In genomic region chr6:118597636-118598035, GRCh38 we compare ENCODE assay signal across 20 cellular contexts. TPM values are rescaled to one million over a fixed set of nuclear protein-coding genes. Genes with fewer than 3 reads are reported as not detected.
A peak's percentile ranks its signal among the peaks of the same experiment; 100 is the strongest.
DNase-seq lines count a peak whose midpoint lies in the region; ATAC-seq and TF ChIP-seq lines count a peak whose summit lies in the region.
"Had no signal": no experiment of that assay in that cellular context is flagged by ENCODE, and none has a peak within 500 bp of the region (broad histone marks: within the 10 kb centered on the region; RNA-seq: fewer than 3 reads in every experiment).

No MANE protein-coding gene starts in this region.

- H3K36me3 ChIP-seq in cardiac muscle cell = no peaks in the 10 kb centered on the region
- H3K36me3 ChIP-seq in left ventricle myocardium inferior = no peaks in the 10 kb centered on the region
- H3K36me3 ChIP-seq in HUES48 (ENCODE audit: control insufficient read depth, insufficient read depth, low read length) = no peaks in the 10 kb centered on the region
- H3K36me3 ChIP-seq: Peyer's patch had no signal

- H3K27ac ChIP-seq in cardiac muscle cell (peak overlapping the region; percentile 33), left ventricle myocardium inferior (replicated peaks) (no peak overlapping the region), HUES48 (ENCODE audit: low read depth, low read length) (peak overlapping the region; percentile 31)
- H3K27ac ChIP-seq: Peyer's patch had no signal

- no peak for TF ChIP-seq CTCF in cardiac muscle cell (IDR thresholded peaks at IDR 0.05; ENCODE audit: low read depth, low read length)
- TF ChIP-seq CTCF in left ventricle myocardium inferior (IDR thresholded peaks at IDR 0.05; ENCODE audit: borderline replicate concordance) = no peak

- H3K4me1 Mint-ChIP-seq in activated CD8-positive, alpha-beta memory T cell treated with anti-CD3 and anti-CD28 coated beads, Interleukin-2, amount 10 ng/mL, durations not matched to agents 7 days and 5 days = no peaks in the 10 kb centered on the region

- no peak overlapping the region for H3K27ac Mint-ChIP-seq in activated CD8-positive, alpha-beta memory T cell treated with anti-CD3 and anti-CD28 coated beads, Interleukin-2, amount 10 ng/mL, durations not matched to agents 7 days and 5 days
- H3K27ac Mint-ChIP-seq: HFFc6 had no signal

- no peak for DNase-seq in cardiac muscle cell (ENCODE audit: low read depth in 1 of 2, low spot score in 1 of 2)
- no peak for DNase-seq in left ventricle myocardium inferior
- DNase-seq in astrocyte of the hippocampus (ENCODE audit: low read depth, low spot score) = peak; percentile 23
- no peak for DNase-seq in activated CD8-positive, alpha-beta memory T cell treated with anti-CD3 and anti-CD28 coated beads, Interleukin-2, amount 10 ng/mL, durations not matched to agents 7 days and 5 days
- DNase-seq in EL = no peak
- no peak for DNase-seq in AG08395 (ENCODE audit: low spot score)
- DNase-seq: CD4-positive, CD25-positive, alpha-beta regulatory T cell; COR-L47; DMS79; HFFc6; KBM-7; NCI-H1694; NCI-H2081; NCI-H2171 treated with DMSO at 0.1 percent for 48 hours; NCI-H524 treated with DMSO at 0.1 percent for 48 hours; Peyer's patch had no signal

- CTCF ChIA-PET in activated CD8-positive, alpha-beta memory T cell treated with anti-CD3 and anti-CD28 coated beads, Interleukin-2, amount 10 ng/mL, durations not matched to agents 7 days and 5 days (lab: Charles Lee) = interaction anchor here (1.7 kb wide), 1 partner anchor 18 kb away, joined by 9 read pairs; no protein-coding TSS in a partner anchor

- peaks cover 48% of the 10 kb centered on the region for H3K36me3 Mint-ChIP-seq in activated CD8-positive, alpha-beta memory T cell treated with anti-CD3 and anti-CD28 coated beads, Interleukin-2, amount 10 ng/mL, durations not matched to agents 7 days and 5 days

- H3K9ac ChIP-seq in HUES48 (ENCODE audit: low read depth, low read length) = no peak overlapping the region

- peaks cover 8% of the 10 kb centered on the region for H3K9me3 Mint-ChIP-seq in activated CD8-positive, alpha-beta memory T cell treated with anti-CD3 and anti-CD28 coated beads, Interleukin-2, amount 10 ng/mL, durations not matched to agents 7 days and 5 days (ENCODE audit: low read depth)
- H3K9me3 Mint-ChIP-seq: HFFc6 had no signal

- no peak overlapping the region for H3K4me3 Mint-ChIP-seq in activated CD8-positive, alpha-beta memory T cell treated with anti-CD3 and anti-CD28 coated beads, Interleukin-2, amount 10 ng/mL, durations not matched to agents 7 days and 5 days
- H3K4me3 Mint-ChIP-seq: CD4-positive, CD25-positive, alpha-beta regulatory T cell; HFFc6 had no signal

- H3K9me3 ChIP-seq in cardiac muscle cell (ENCODE audit: low read depth) = no peaks in the 10 kb centered on the region
- no peaks in the 10 kb centered on the region for H3K9me3 ChIP-seq in left ventricle myocardium inferior (replicated peaks)
- H3K9me3 ChIP-seq in HUES48 (ENCODE audit: control insufficient read depth, insufficient read depth, low read length) = no peaks in the 10 kb centered on the region
- H3K9me3 ChIP-seq: Peyer's patch had no signal

- ATAC-seq in activated CD8-positive, alpha-beta memory T cell treated with anti-CD3 and anti-CD28 coated beads, Interleukin-2, amount 10 ng/mL, durations not matched to agents 7 days and 5 days = no peak

- intact Hi-C loops in left ventricle myocardium inferior (cut with micrococcal nuclease) = no loop called here

- H3K27me3 ChIP-seq in cardiac muscle cell (no peaks in the 10 kb centered on the region), left ventricle myocardium inferior (ENCODE audit: low read depth) (no peaks in the 10 kb centered on the region), HUES48 (ENCODE audit: control insufficient read depth, insufficient read depth, low read length) (no peaks in the 10 kb centered on the region)
- H3K27me3 ChIP-seq: Peyer's patch had no signal

- H3K27me3 Mint-ChIP-seq in activated CD8-positive, alpha-beta memory T cell treated with anti-CD3 and anti-CD28 coated beads, Interleukin-2, amount 10 ng/mL, durations not matched to agents 7 days and 5 days = no peaks in the 10 kb centered on the region
- H3K27me3 Mint-ChIP-seq: CD4-positive, CD25-positive, alpha-beta regulatory T cell had no signal

- H3K4me1 ChIP-seq in cardiac muscle cell (ENCODE audit: low read depth) (peaks cover 4% of the 10 kb centered on the region), left ventricle myocardium inferior (peaks cover 29% of the 10 kb centered on the region), HUES48 (ENCODE audit: control insufficient read depth, insufficient read depth, low read length) (peaks cover 16% of the 10 kb centered on the region; the same call in 1 of the 2 replicates)
- H3K4me1 ChIP-seq: Peyer's patch had no signal

- H3K4me3 ChIP-seq in cardiac muscle cell = no peak overlapping the region
- H3K4me3 ChIP-seq in left ventricle myocardium inferior = no peak overlapping the region
- no peak overlapping the region for H3K4me3 ChIP-seq in HUES48 (ENCODE audit: low read depth, low read length)
- H3K4me3 ChIP-seq: Peyer's patch had no signal

RNA-seq across cellular contexts. Expression of gene PLN, which starts 49.5 kb away (rescaled TPM):
- total RNA-seq in cardiac muscle cell = 187 and 230 TPM in 2 replicates
- 502 and 603 TPM in 2 replicates for polyA plus RNA-seq in cardiac muscle cell
- total RNA-seq in left ventricle myocardium inferior = 2,329 TPM
- total RNA-seq in activated CD8-positive, alpha-beta memory T cell treated with anti-CD3 and anti-CD28 coated beads, Interleukin-2, amount 10 ng/mL, durations not matched to agents 7 days and 5 days = not detected
- total RNA-seq: A673; CD4-positive, CD25-positive, alpha-beta regulatory T cell; HFFc6; OCI-LY7; SK-MEL-5 had no signal

RNA-seq across cellular contexts. Expression of gene CEP85L, which starts 53.8 kb away (rescaled TPM):
- total RNA-seq in cardiac muscle cell (11.3 and 20.0 TPM in 2 replicates), left ventricle myocardium inferior (11.5 TPM)
- 7.9 and 22.2 TPM in 2 replicates for polyA plus RNA-seq in cardiac muscle cell
- total RNA-seq in activated CD8-positive, alpha-beta memory T cell treated with anti-CD3 and anti-CD28 coated beads, Interleukin-2, amount 10 ng/mL, durations not matched to agents 7 days and 5 days = 10 to 100 TPM; 32.9 to 39.6 TPM

Comparison
In these comparisons a context has a peak if more than half of its experiments do, and no peak if none do; other contexts are left out.
1. RNA of gene PLN, which starts 49.5 kb away (total RNA-seq): 2,329 TPM in left ventricle myocardium inferior (single experiment) and 187 to 230 TPM in cardiac muscle cell; not detected in activated CD8-positive, alpha-beta memory T cell treated with anti-CD3 and anti-CD28 coated beads, Interleukin-2, amount 10 ng/mL, durations not matched to agents 7 days and 5 days; every median in the first group is over 100 times any median in the second.